ENCODE assay signal across 8 cellular contexts in genomic region chr16:30557950-30558788, GRCh38. TPM values are rescaled to one million over a fixed set of nuclear protein-coding genes. Genes with fewer than 3 reads are reported as not detected.
DNase-seq lines count a peak whose midpoint lies in the region; ATAC-seq and TF ChIP-seq lines count a peak whose summit lies in the region.

TSS of gene ZNF764 (minus strand) at chr16:30558374. CDS start at chr16:30558182, 192 bp downstream.

- no peak for TF ChIP-seq CTCF in C4-2B (conservative IDR thresholded peaks at IDR 0.05)

- H3K27ac ChIP-seq in C4-2B = peak within 1 kb of the TSS; percentile 94

- ATAC-seq in GM19328 (IDR thresholded peaks at IDR 0.05; ENCODE audit: unreplicated experiment) (peak; percentile 89), HG03520 (IDR thresholded peaks at IDR 0.05; ENCODE audit: unreplicated experiment) (peak; percentile 71), left lobe of liver (peak; percentile 92)

- peak; percentile 97 for DNase-seq in NCI-H748 (lab: John Stamatoyannopoulos, UW; ENCODE audit: unreplicated experiment)
- peak; percentile 94 for DNase-seq in activated CD4-positive, alpha-beta T cell treated with anti-CD3 and anti-CD28 coated beads, Interleukin-2, amount 50 U/mL, for 1 hour
- peak; percentile 90 for DNase-seq in cortex of kidney (lab: John Stamatoyannopoulos, UW)
- DNase-seq in left lobe of liver (ENCODE audit: low spot score) = peak; percentile 99
- DNase-seq in stimulated activated CD4-positive, alpha-beta T cell treated with anti-CD3 and anti-CD28 coated beads, Interleukin-2, amount 100 ng/mL, for 4 hours (ENCODE audit: low read depth) = peak; percentile 97

RNA-seq across cellular contexts. Expression of gene ZNF764, which starts in this region (rescaled TPM):
- 6.3 TPM for total RNA-seq in left lobe of liver

Comparison
In these comparisons a context has a peak if more than half of its experiments do, and no peak if none do; other contexts are left out.
1. Peak in every context shown above with its lines: DNase-seq, ATAC-seq and H3K27ac ChIP-seq.